ENCODE assay signal across 16 cellular contexts in genomic region chr2:192354512-192355244, GRCh38.
"Had no signal": no experiment of that assay in that cellular context is flagged by ENCODE, and none has a peak within 500 bp of the region (broad histone marks: within the 10 kb centered on the region; RNA-seq: fewer than 3 reads in every experiment).

No MANE protein-coding gene starts in this region.

- DNase-seq: KBM-7, NCI-H1092, NCI-H1105 treated with DMSO at 0.1 percent for 48 hours, NCI-H1436 treated with DMSO at 0.1 percent for 48 hours, NCI-H1694, NCI-H187 treated with DMSO at 0.1 percent for 48 hours, NCI-H2029 treated with DMSO at 0.1 percent for 48 hours, NCI-H2171 treated with DMSO at 0.1 percent for 48 hours, NCI-H345, NCI-H446 treated with DMSO at 0.1 percent for 48 hours, NCI-H510A treated with DMSO at 0.1 percent for 48 hours, NCI-H526, NCI-H748 treated with DMSO at 0.1 percent for 48 hours, SHP77 had no signal

- H3K27ac ChIP-seq: RWPE1 had no signal

- ATAC-seq: Panc1 had no signal
